In the genomic region with DNA sequence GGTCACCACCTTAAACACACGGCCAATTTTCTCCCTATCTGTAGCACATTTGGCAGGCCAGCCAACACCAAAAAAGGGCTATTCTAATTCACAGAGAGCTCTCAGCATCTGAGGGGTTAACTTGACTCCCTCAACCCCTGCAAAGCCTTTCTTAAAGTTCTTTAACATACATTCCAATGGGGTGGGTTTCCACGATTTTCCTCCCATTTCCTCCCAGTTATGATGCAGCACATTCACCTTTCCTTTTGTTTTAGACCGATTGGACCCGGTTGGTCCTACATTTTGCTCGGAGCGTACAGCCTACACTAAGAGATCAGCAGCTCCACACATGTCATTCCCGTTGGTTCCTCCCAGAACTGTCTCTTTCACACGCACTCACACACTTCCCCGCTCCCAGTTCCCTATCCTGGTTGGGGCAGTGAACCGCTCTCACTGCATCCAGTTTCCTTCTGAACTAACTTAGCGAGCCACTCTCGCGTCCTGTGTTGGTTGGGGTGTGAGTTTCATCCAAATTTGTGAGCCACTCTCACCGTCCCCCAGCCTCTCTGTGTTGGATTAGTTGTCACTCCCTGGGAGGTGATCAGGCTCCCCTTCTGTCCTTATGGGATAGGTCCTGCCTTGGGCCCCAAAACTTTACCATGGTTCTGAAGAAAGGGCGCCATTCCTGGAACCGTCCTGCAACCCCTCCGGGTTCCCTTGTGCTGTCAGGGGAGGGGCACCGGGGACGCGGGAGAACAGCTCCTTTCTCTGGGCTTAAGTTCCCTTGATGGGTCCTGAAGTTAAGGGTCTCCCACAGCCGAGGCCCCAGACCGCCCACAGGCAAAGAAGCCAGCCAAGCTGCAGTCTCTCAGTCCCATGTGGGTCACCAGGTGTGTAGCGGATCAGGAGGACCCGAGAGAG, we compare ENCODE assay signal across 10 cellular contexts. TPM values are rescaled to one million over a fixed set of nuclear protein-coding genes. Genes with fewer than 3 reads are reported as not detected.
DNase-seq lines count a peak whose midpoint lies in the region; ATAC-seq, FAIRE-seq and TF ChIP-seq lines count a peak whose summit lies in the region.
"Had no signal": no experiment of that assay in that cellular context is flagged by ENCODE, and none has a peak within 500 bp of the region (broad histone marks: within the 10 kb centered on the region; RNA-seq: fewer than 3 reads in every experiment).

No MANE protein-coding gene starts in this region.

- no peak for TF ChIP-seq POLR2A in upper lobe of left lung (IDR thresholded peaks at IDR 0.05)

- DNase-seq in NCI-H748 (lab: John Stamatoyannopoulos, UW; ENCODE audit: unreplicated experiment) (peak; percentile 34), NCI-H748 treated with DMSO at 0.1 percent for 48 hours (lab: John Stamatoyannopoulos, UW) (no peak), endodermal cell (peak; percentile 74), lower lobe of right lung (no peak), upper lobe of left lung (peak in 1 of 2 donors; percentile 17), GM19239 (ENCODE audit: insufficient read length, low spot score) (no peak), posterior vena cava (ENCODE audit: low spot score) (no peak)
- DNase-seq: activated T-cell treated with anti-CD3 and anti-CD28 coated beads, Interleukin-2, amount 50 U/mL, for 24 hours had no signal

- FAIRE-seq in GM19239 (lab: Jason Lieb, UNC): no peak

- peak overlapping the region; percentile 84 for H3K27ac Mint-ChIP-seq in endodermal cell
- H3K27ac Mint-ChIP-seq: activated T-cell treated with anti-CD3 and anti-CD28 coated beads, Interleukin-2, amount 50 U/mL, for 24 hours had no signal

- peaks cover 21% of the 10 kb centered on the region for H3K4me1 Mint-ChIP-seq in endodermal cell

- 76 to 77% methylated on average over 17 to 24 of the region's 24 CpGs for WGBS in endodermal cell (ENCODE audit: insufficient coverage in 1 of 2, insufficient read length in 1 of 2), 2 experiments
- 51 to 58% methylated on average over 14 to 24 of the region's 24 CpGs for WGBS in upper lobe of left lung, 2 donors

- peak overlapping the region; percentile 55 for H3K4me3 Mint-ChIP-seq in endodermal cell
- H3K4me3 Mint-ChIP-seq: activated T-cell treated with anti-CD3 and anti-CD28 coated beads, Interleukin-2, amount 50 U/mL, for 24 hours had no signal

- intact Hi-C loops in lower lobe of right lung (cut with DNase I) (no loop called here), posterior vena cava (cut with DNase I) (no loop called here)

- no peaks in the 10 kb centered on the region for H3K9me3 Mint-ChIP-seq in endodermal cell

- H3K27me3 Mint-ChIP-seq in endodermal cell (ENCODE audit: insufficient read depth): peaks cover 43% of the 10 kb centered on the region

- TF ChIP-seq CTCF in endodermal cell (conservative IDR thresholded peaks at IDR 0.05) (no peak), lower lobe of right lung (IDR thresholded peaks at IDR 0.05) (no peak), upper lobe of left lung (IDR thresholded peaks at IDR 0.05) (no peak)

- H3K36me3 Mint-ChIP-seq in endodermal cell (ENCODE audit: low read depth): no peaks in the 10 kb centered on the region

- H3K9me3 ChIP-seq in endodermal cell (ENCODE audit: control insufficient read depth, low read length): no peaks in the 10 kb centered on the region
- no peaks in the 10 kb centered on the region for H3K9me3 ChIP-seq in lower lobe of right lung
- no peaks in the 10 kb centered on the region for H3K9me3 ChIP-seq in upper lobe of left lung

- ATAC-seq in lower lobe of right lung (peak; percentile 35 to 40), upper lobe of left lung (ENCODE audit: low FRiP score in 2 of 2) (peak; percentile 41 to 57), GM19035 (IDR thresholded peaks at IDR 0.05; ENCODE audit: unreplicated experiment) (no peak)

- H3K9ac ChIP-seq in endodermal cell (ENCODE audit: extremely low read depth, low read length, poor library complexity, severe bottlenecking): no peak overlapping the region

- H3K36me3 ChIP-seq in endodermal cell (ENCODE audit: control insufficient read depth, insufficient read depth, low read length) (no peaks in the 10 kb centered on the region), lower lobe of right lung (no peaks in the 10 kb centered on the region), upper lobe of left lung (no peaks in the 10 kb centered on the region)

- H3K4me3 ChIP-seq in endodermal cell (ENCODE audit: low read length) (no peak overlapping the region), lower lobe of right lung (peak overlapping the region; percentile 22), upper lobe of left lung (peak overlapping the region in 3 of 4 donors; percentile 14 to 34 (median 30))

- H3K4me1 ChIP-seq in endodermal cell (ENCODE audit: control insufficient read depth, insufficient read depth, low read length) (no peaks in the 10 kb centered on the region), lower lobe of right lung (peaks cover 10% of the 10 kb centered on the region), upper lobe of left lung (peaks cover 0 to 4% (median 0%) of the 10 kb centered on the region in 4 donors)

- H3K27ac ChIP-seq in endodermal cell (ENCODE audit: low read depth, low read length): no peak overlapping the region
- peak overlapping the region; percentile 49 for H3K27ac ChIP-seq in lower lobe of right lung
- H3K27ac ChIP-seq in upper lobe of left lung: peak overlapping the region; percentile 43 to 71 (median 60)

- peaks cover 10% of the 10 kb centered on the region for H3K27me3 ChIP-seq in endodermal cell (ENCODE audit: control insufficient read depth, insufficient read depth, low read length, poor library complexity, severe bottlenecking)
- H3K27me3 ChIP-seq in lower lobe of right lung (ENCODE audit: low read depth): no peaks in the 10 kb centered on the region
- H3K27me3 ChIP-seq in upper lobe of left lung: no peaks in the 10 kb centered on the region

- TF ChIP-seq EP300 in upper lobe of left lung (IDR thresholded peaks at IDR 0.05): no peak

RNA-seq across cellular contexts. Expression of a gene that starts 45.1 kb away (rescaled TPM):
- total RNA-seq in endodermal cell (not detected), lower lobe of right lung (not detected), upper lobe of left lung (under 1 TPM in 1 of 6 donors, not detected in 5; 0.11 TPM), posterior vena cava (not detected)
- polyA plus RNA-seq in endodermal cell (2013, experiment 1 of 2): not detected
- polyA plus RNA-seq in endodermal cell (2013, experiment 2 of 2): not detected
- total RNA-seq: A673 had no signal

Comparison
In these comparisons a context has a peak if more than half of its experiments do, and no peak if none do; other contexts are left out.
1. DNase-seq: peak in NCI-H748 (single experiment) and endodermal cell (single experiment); none in NCI-H748 treated with DMSO at 0.1 percent for 48 hours (single experiment), lower lobe of right lung (single experiment), GM19239 (single experiment) and posterior vena cava (single experiment).